Comparison of ENCODE assay signal across 1 cellular context in genomic region chr12:92551853-92552397, GRCh38.
TF ChIP-seq lines count a peak whose summit lies in the region.

No MANE protein-coding gene starts in this region.

TF ChIP-seq in K562, 482 proteins besides CTCF, POLR2A, EP300 and RAD21 (continued from another document):
- no peak for TF ChIP-seq ZNF277 (CRISPR knock-in tag; IDR thresholded peaks at IDR 0.05; ENCODE audit: borderline replicate concordance)
- 0 out of 2 replicates have a peak, but pooled peaks have one; percentile 44 for TF ChIP-seq ARID1B (IDR thresholded peaks at IDR 0.05)
- peak; percentile 52; the same call in 1 of the 2 replicates for TF ChIP-seq ATF3 (IDR thresholded peaks at IDR 0.05)
- no peak for TF ChIP-seq ATF3 (CRISPR knock-in tag; conservative IDR thresholded peaks at IDR 0.05)
- no peak for TF ChIP-seq ESRRA (IDR thresholded peaks at IDR 0.05; ENCODE audit: borderline replicate concordance, low read depth)
- TF ChIP-seq MAFG (tag; conservative IDR thresholded peaks at IDR 0.05), result peak; percentile 62
- TF ChIP-seq HNRNPL (IDR thresholded peaks at IDR 0.05; ENCODE audit: low read depth, low read length), result no peak
- no peak for TF ChIP-seq XRCC4 (IDR thresholded peaks at IDR 0.05; ENCODE audit: extremely low read depth, insufficient read depth, insufficient read length)
- TF ChIP-seq ZNF316 (IDR thresholded peaks at IDR 0.05), result peak; percentile 33; the same call in 1 of the 2 replicates
- TF ChIP-seq FOSL1 (tag; conservative IDR thresholded peaks at IDR 0.05), result peak; percentile 79
- peak; percentile 44; the same call in 1 of the 2 replicates for TF ChIP-seq NFE2 (IDR thresholded peaks at IDR 0.05; ENCODE audit: low read depth)
- TF ChIP-seq JUND (IDR thresholded peaks at IDR 0.05; ENCODE audit: borderline replicate concordance, low read depth, low read length), result peak; percentile 39; the same call in 1 of the 2 replicates
- peak; percentile 11; the same call in 1 of the 3 replicates for TF ChIP-seq JUND (tag; IDR thresholded peaks at IDR 0.05; ENCODE audit: borderline replicate concordance, low read depth, low read length)
- no peak for TF ChIP-seq MYC (IDR thresholded peaks at IDR 0.05; ENCODE audit: low read depth, low read length)
- no peak for TF ChIP-seq MYC (CRISPR knock-in tag; IDR thresholded peaks at IDR 0.05; ENCODE audit: borderline replicate concordance, low read depth)
- TF ChIP-seq MITF (IDR thresholded peaks at IDR 0.05), result peak; percentile 37; the same call in 1 of the 2 replicates
- peak; percentile 21 for TF ChIP-seq CBFA2T2 (conservative IDR thresholded peaks at IDR 0.05)
- no peak for TF ChIP-seq ZNF586 (CRISPR knock-in tag; conservative IDR thresholded peaks at IDR 0.05)
- no peak for TF ChIP-seq THRAP3 (IDR thresholded peaks at IDR 0.05; ENCODE audit: borderline replicate concordance)
- TF ChIP-seq RCOR1 (IDR thresholded peaks at IDR 0.05; ENCODE audit: borderline replicate concordance in 1 of 2, low read depth in 2 of 2, low read length in 2 of 2), result peak in 1 of 2 experiments; percentile 48; a peak in 1 of 4 replicates
- TF ChIP-seq CGGBP1 (CRISPR knock-in tag; IDR thresholded peaks at IDR 0.05), result no peak
